Comparison of ENCODE assay signal across 31 cellular contexts in the genomic region with DNA sequence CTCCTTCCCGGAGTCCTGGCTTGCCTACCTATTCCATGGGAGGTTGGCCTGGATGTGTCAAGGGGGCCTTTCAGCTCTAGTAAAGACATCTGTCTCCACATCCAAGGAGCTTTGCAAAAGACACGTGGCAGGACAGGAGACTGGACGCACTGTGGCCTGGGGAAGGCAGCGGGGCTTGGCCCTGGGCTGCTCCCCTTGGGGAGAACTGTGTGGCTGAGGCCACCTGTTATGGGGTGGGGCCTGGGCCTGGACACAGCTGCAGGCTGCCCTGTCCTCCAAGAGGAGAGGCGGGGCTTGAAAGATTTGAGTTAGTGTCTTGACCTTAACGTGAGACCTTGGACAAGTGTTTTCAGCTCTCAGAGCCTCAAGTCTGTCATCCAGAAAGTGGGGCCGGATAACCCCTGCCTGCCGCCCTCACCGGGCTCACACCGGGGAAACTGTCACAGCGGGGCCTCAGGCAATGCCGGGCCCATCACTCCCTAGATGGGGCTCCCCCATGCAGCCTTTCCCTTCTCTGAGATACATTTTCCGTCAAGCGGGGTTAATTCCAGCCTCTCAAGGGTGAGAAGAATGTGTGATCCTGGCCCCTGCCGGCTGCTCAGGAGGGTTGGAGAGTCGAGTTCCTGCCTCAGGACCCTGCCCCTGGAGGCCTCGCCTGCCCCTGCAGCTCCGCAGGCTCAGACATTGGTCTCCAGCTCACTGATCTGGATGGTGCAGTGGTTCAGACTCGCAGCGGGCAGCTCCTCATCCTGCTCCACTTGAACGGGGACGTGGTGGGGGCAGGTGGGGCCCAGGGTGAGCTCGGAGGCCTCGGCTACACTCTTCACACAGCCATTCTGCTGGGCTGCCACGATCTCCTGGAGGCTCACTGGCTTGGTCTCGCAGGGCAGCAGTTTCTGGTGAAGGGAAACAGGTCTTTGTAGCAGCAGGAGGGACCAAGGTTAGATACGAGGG. TPM values are rescaled to one million over a fixed set of nuclear protein-coding genes. Genes with fewer than 3 reads are reported as not detected.
A peak's percentile ranks its signal among the peaks of the same experiment; 100 is the strongest.
DNase-seq lines count a peak whose midpoint lies in the region; ATAC-seq and TF ChIP-seq lines count a peak whose summit lies in the region.
"Had no signal": no experiment of that assay in that cellular context is flagged by ENCODE, and none has a peak within 500 bp of the region (broad histone marks: within the 10 kb centered on the region; RNA-seq: fewer than 3 reads in every experiment).

No MANE protein-coding gene starts in this region.

- H3K4me3 Mint-ChIP-seq in endothelial cell (ENCODE audit: unreplicated experiment) (no peak overlapping the region), nephron progenitor cell (no peak overlapping the region)
- H3K4me3 Mint-ChIP-seq: activated naive CD8-positive, alpha-beta T cell treated with anti-CD3 and anti-CD28 coated beads, Interleukin-2, amount 50 U/mL, for 24 hours; CD8-positive, alpha-beta memory T cell had no signal

- H2BK5ac ChIP-seq in IMR-90 (ENCODE audit: low read depth, low read length, poor library complexity, severe bottlenecking) = no peak overlapping the region

- no peak overlapping the region for H2BK20ac ChIP-seq in IMR-90 (ENCODE audit: low read depth, low read length)

- peak overlapping the region; percentile 46 for H2AFZ ChIP-seq in IMR-90 (replicated peaks; ENCODE audit: low read length, poor library complexity)

- H3K9me3 Mint-ChIP-seq in endothelial cell (ENCODE audit: unreplicated experiment) (no peaks in the 10 kb centered on the region), nephron progenitor cell (no peaks in the 10 kb centered on the region)
- H3K9me3 Mint-ChIP-seq: activated naive CD8-positive, alpha-beta T cell treated with anti-CD3 and anti-CD28 coated beads, Interleukin-2, amount 50 U/mL, for 24 hours; CD8-positive, alpha-beta memory T cell had no signal

- ATAC-seq in IMR-90 (ENCODE audit: low read depth) = no peak
- no peak for ATAC-seq in GM19351 (IDR thresholded peaks at IDR 0.05; ENCODE audit: unreplicated experiment)
- ATAC-seq: activated naive CD8-positive, alpha-beta T cell treated with anti-CD3 and anti-CD28 coated beads, Interleukin-2, amount 50 U/mL, for 24 hours; esophagus mucosa; HCT116 had no signal

- peak overlapping the region; percentile 2; the same call in 1 of the 3 replicates for H2BK15ac ChIP-seq in IMR-90 (ENCODE audit: low read depth, low read length)

- peak overlapping the region; percentile 55; the same call in 1 of the 2 replicates for H4K91ac ChIP-seq in IMR-90 (ENCODE audit: insufficient read depth, low read depth, low read length)

- no peak for TF ChIP-seq CTCF in IMR-90 (conservative IDR thresholded peaks at IDR 0.05; ENCODE audit: low read depth, low read length)
- no peak for TF ChIP-seq CTCF in endothelial cell (IDR thresholded peaks at IDR 0.05; ENCODE audit: unreplicated experiment)
- peak; percentile 12 for TF ChIP-seq CTCF in nephron progenitor cell (IDR thresholded peaks at IDR 0.05)

- no peak overlapping the region for H4K8ac ChIP-seq in IMR-90 (ENCODE audit: low read depth in 2 of 2, low read length in 2 of 2)

- no peak overlapping the region for H3K4me3 ChIP-seq in IMR-90 (ENCODE audit: insufficient read depth, low read depth, low read length)
- H3K4me3 ChIP-seq: lung, prostate gland, sigmoid colon, transverse colon had no signal

- 86% methylated on average over 9 of the region's 27 CpGs; no CpG with 5 or more reads in 1 of the 2 experiments for WGBS in IMR-90 (ENCODE audit: extremely low coverage in 2 of 2, insufficient read length in 1 of 2), 2 experiments

- H3K27me3 Mint-ChIP-seq in endothelial cell (ENCODE audit: unreplicated experiment) (peaks cover 3% of the 10 kb centered on the region), nephron progenitor cell (ENCODE audit: low read depth, poor library complexity) (peaks cover 4% of the 10 kb centered on the region)
- H3K27me3 Mint-ChIP-seq: activated naive CD8-positive, alpha-beta T cell treated with anti-CD3 and anti-CD28 coated beads, Interleukin-2, amount 50 U/mL, for 24 hours had no signal

- in situ Hi-C loops in IMR-90 (cut with MboI; ENCODE audit: low sequenced_read_pairs) = no loop called here

- DNase-seq in ELF-1 (ENCODE audit: low read depth, low spot score) (peak; percentile 78), IMR-90 (no peak), endothelial cell (ENCODE audit: low spot score) (peak; percentile 48), nephron progenitor cell (peak; percentile 35), DMS153 (lab: John Stamatoyannopoulos, UW) (no peak), midbrain (lab: John Stamatoyannopoulos, UW) (no peak), COR-L47 (lab: John Stamatoyannopoulos, UW) (no peak)
- DNase-seq: ACHN; activated CD4-positive, alpha-beta T cell treated with anti-CD3 and anti-CD28 coated beads, Interleukin-2, amount 50 U/mL, for 4 hours; activated naive CD4-positive, alpha-beta T cell; activated naive CD8-positive, alpha-beta T cell treated with anti-CD3 and anti-CD28 coated beads, Interleukin-2, amount 50 U/mL, for 24 hours; activated T-cell treated with anti-CD3 and anti-CD28 coated beads, Interleukin-2, amount 50 U/mL, for 48 hours; BE2C; CD8-positive, alpha-beta memory T cell; cortex of kidney; head of caudate nucleus; kidney glomerular epithelial cell; NCI-H2107; NCI-H345; NCI-H69; sigmoid colon; stimulated activated CD4-positive, alpha-beta T cell treated with anti-CD3 and anti-CD28 coated beads, Interleukin-4, amount 100 ng/mL, for 24 hours; T-helper 1 cell; transverse colon had no signal

- no peaks in the 10 kb centered on the region for H3K79me1 ChIP-seq in IMR-90 (ENCODE audit: low read depth in 1 of 2, low read length in 2 of 2)

- TF ChIP-seq POLR2A in IMR-90 (IDR thresholded peaks at IDR 0.05; ENCODE audit: low read depth, low read length) = no peak

- H3K23ac ChIP-seq in IMR-90 (ENCODE audit: low read depth, low read length) = no peak overlapping the region

- H3K9ac ChIP-seq in IMR-90 (ENCODE audit: low read depth, low read length) = no peak overlapping the region

- H4K20me1 ChIP-seq in IMR-90 (ENCODE audit: insufficient read depth, low read length) = no peaks in the 10 kb centered on the region

- peak overlapping the region; percentile 16; the same call in 1 of the 2 replicates for H2BK120ac ChIP-seq in IMR-90 (ENCODE audit: low read depth, low read length)

- H4K5ac ChIP-seq in IMR-90 (ENCODE audit: low read depth, low read length) = no peak overlapping the region

- POLR2A ChIA-PET in IMR-90 (lab: Charles Lee; ENCODE audit: unreplicated experiment) = no interaction called here

- TF ChIP-seq RAD21 in IMR-90 (IDR thresholded peaks at IDR 0.05; ENCODE audit: low read length) = no peak

- H3K4me1 ChIP-seq in IMR-90 (ENCODE audit: control insufficient read depth, insufficient read depth, low read length) = peaks cover 19% of the 10 kb centered on the region
- H3K4me1 ChIP-seq: BE2C had no signal

- H2AK9ac ChIP-seq in IMR-90 (replicated peaks; ENCODE audit: low read depth, low read length, poor library complexity) = no peak overlapping the region

- no peak overlapping the region for H3K27ac ChIP-seq in IMR-90 (ENCODE audit: insufficient read depth, low read length)
- H3K27ac ChIP-seq: prostate gland, sigmoid colon, transverse colon had no signal

- H3K4me2 ChIP-seq in IMR-90 (ENCODE audit: low read depth, low read length) = no peak overlapping the region

- H3K27me3 ChIP-seq in IMR-90 (ENCODE audit: control insufficient read depth, insufficient read depth, low read length) = no peaks in the 10 kb centered on the region
- H3K27me3 ChIP-seq: BE2C, sigmoid colon, transverse colon had no signal

- no TSS peak for BruUV-seq in IMR-90 (replicated peaks; lab: Mats Ljungman, UMichigan)

- H3K36me3 ChIP-seq in IMR-90 (ENCODE audit: control insufficient read depth, insufficient read depth, low read length) = peaks cover 11% of the 10 kb centered on the region
- H3K36me3 ChIP-seq: BE2C, prostate gland, transverse colon had no signal

- dilution Hi-C loops in IMR-90 (cut with HindIII; ENCODE audit: low sequenced_read_pairs, unreplicated experiment) = no loop called here

- H2AK5ac ChIP-seq in IMR-90 (ENCODE audit: low read depth, low read length) = no peak overlapping the region; the same call in 1 of the 2 replicates

- H3K9me1 ChIP-seq in IMR-90 (ENCODE audit: insufficient read depth, low read length) = peaks cover 16% of the 10 kb centered on the region

- H3K36me3 Mint-ChIP-seq in endothelial cell (ENCODE audit: low read depth, unreplicated experiment) (no peaks in the 10 kb centered on the region), nephron progenitor cell (ENCODE audit: low read depth) (no peaks in the 10 kb centered on the region)
- H3K36me3 Mint-ChIP-seq: CD8-positive, alpha-beta memory T cell had no signal

- no peak overlapping the region for H3K56ac ChIP-seq in IMR-90 (ENCODE audit: extremely low read depth, insufficient read depth, low read length)

- CTCF ChIA-PET in IMR-90 (lab: Yijun Ruan, JAX) = no interaction called here

- peak overlapping the region; percentile 11 for H3K4ac ChIP-seq in IMR-90 (ENCODE audit: low read depth, low read length)

- H3K27ac Mint-ChIP-seq in endothelial cell (ENCODE audit: unreplicated experiment) = no peak overlapping the region
- H3K27ac Mint-ChIP-seq in nephron progenitor cell = no peak overlapping the region
- H3K27ac Mint-ChIP-seq: activated naive CD8-positive, alpha-beta T cell treated with anti-CD3 and anti-CD28 coated beads, Interleukin-2, amount 50 U/mL, for 24 hours had no signal

- H3K9me3 ChIP-seq in IMR-90 (ENCODE audit: control insufficient read depth, insufficient read depth, low read length) = no peaks in the 10 kb centered on the region
- H3K9me3 ChIP-seq: BE2C, prostate gland, sigmoid colon, transverse colon had no signal

- H3K4me1 Mint-ChIP-seq in endothelial cell (ENCODE audit: unreplicated experiment) (peaks cover 9% of the 10 kb centered on the region), nephron progenitor cell (peaks cover 38% of the 10 kb centered on the region)
- H3K4me1 Mint-ChIP-seq: activated naive CD8-positive, alpha-beta T cell treated with anti-CD3 and anti-CD28 coated beads, Interleukin-2, amount 50 U/mL, for 24 hours had no signal

- no peak overlapping the region for H3K18ac ChIP-seq in IMR-90 (ENCODE audit: low read depth, low read length)

- intact Hi-C loops in IMR-90 (cut with micrococcal nuclease) = no loop called here

- no peak overlapping the region for H3K14ac ChIP-seq in IMR-90 (replicated peaks; ENCODE audit: low read depth, low read length)

TF ChIP-seq in IMR-90, 13 proteins besides CTCF, POLR2A, EP300 and RAD21 (continues in another document):
- no peak for TF ChIP-seq NFE2L2 (IDR thresholded peaks at IDR 0.05; ENCODE audit: low read depth, low read length)
- no peak for TF ChIP-seq CHD1 (IDR thresholded peaks at IDR 0.05; ENCODE audit: low read depth, low read length)

RNA-seq across cellular contexts. Expression of a gene that starts 25.6 kb away (rescaled TPM):
- total RNA-seq in IMR-90 (2012; rRNA removed) (0.54 and 0.56 TPM in 2 replicates), endothelial cell (ENCODE audit: unreplicated experiment) (0.10 TPM)
- 5.4 and 6.2 TPM in 2 replicates for polyA plus RNA-seq in IMR-90 (2012; rRNA removed)
- polyA plus RNA-seq in IMR-90 (2012; cell fraction: cytosol; rRNA removed) = 4.1 and 10.2 TPM in 2 replicates
- polyA plus RNA-seq in IMR-90 (2012; cell fraction: nucleus; rRNA removed; ENCODE audit: low replicate concordance) = 28.0 and 31.3 TPM in 2 replicates
- total RNA-seq: CD8-positive, alpha-beta memory T cell; SK-MEL-5 had no signal

RNA-seq across cellular contexts. Expression of a gene that starts 54.8 kb away (rescaled TPM):
- not detected in 2 replicates for total RNA-seq in IMR-90 (2012; rRNA removed)
- 0.05 and 0.06 TPM in 2 replicates for polyA plus RNA-seq in IMR-90 (2012; rRNA removed)
- polyA plus RNA-seq in IMR-90 (2012; cell fraction: cytosol; rRNA removed) = 0.09 TPM in 1 of 2 replicates, not detected in the other
- 0.37 and 0.40 TPM in 2 replicates for polyA plus RNA-seq in IMR-90 (2012; cell fraction: nucleus; rRNA removed; ENCODE audit: low replicate concordance)
- total RNA-seq in endothelial cell (ENCODE audit: unreplicated experiment) = not detected
- total RNA-seq: astrocyte; CD8-positive, alpha-beta memory T cell; esophagus mucosa; SK-MEL-5 had no signal

Comparison
In these comparisons a context has a peak if more than half of its experiments do, and no peak if none do; other contexts are left out.
1. DNase-seq: peak in ELF-1 (single experiment), endothelial cell (single experiment) and nephron progenitor cell (single experiment); none in IMR-90 (single experiment), DMS153 (single experiment), midbrain (single experiment) and COR-L47 (single experiment).